22 cellular contexts compared by ENCODE assay signal in genomic region chr17:68809148-68809547, GRCh38.
"Had no signal": no experiment of that assay in that cellular context is flagged by ENCODE, and none has a peak within 500 bp of the region (broad histone marks: within the 10 kb centered on the region; RNA-seq: fewer than 3 reads in every experiment).

No MANE protein-coding gene starts in this region.

- H3K36me3 ChIP-seq: gastrocnemius medialis, neural progenitor cell, stomach, thyroid gland had no signal

- H3K9me3 ChIP-seq: gastrocnemius medialis, stomach, thyroid gland had no signal

- H3K27me3 ChIP-seq: gastrocnemius medialis, neural progenitor cell, stomach, thyroid gland had no signal

- H3K4me1 ChIP-seq: gastrocnemius medialis, neural progenitor cell, parathyroid adenoma, stomach, thyroid gland had no signal

- H3K27ac ChIP-seq: epithelial cell of prostate, gastrocnemius medialis, neural progenitor cell, parathyroid adenoma, thyroid gland had no signal

- ATAC-seq: esophagus mucosa; gastrocnemius medialis; left colon; naive thymus-derived CD4-positive, alpha-beta T cell; stimulated activated effector memory CD8-positive, alpha-beta T cell treated with anti-CD3 and anti-CD28 coated beads, Interleukin-12 subunit alpha, Interleukin-12 subunit beta, amount 100 ng/mL, for 72 hours had no signal

- H3K4me3 ChIP-seq: gastrocnemius medialis, neural progenitor cell, stomach, thyroid gland had no signal

- DNase-seq: cerebellar nuclear complex; effector CD8-positive, alpha-beta T cell; endodermal cell; foreskin fibroblast; gastrocnemius medialis; head of caudate nucleus; hippocampal formation; left colon; mesendoderm; midbrain; naive thymus-derived CD4-positive, alpha-beta T cell; stimulated activated CD4-positive, alpha-beta T cell treated with anti-CD3 and anti-CD28 coated beads, Interleukin-2, amount 100 ng/mL, for 24 hours; stimulated activated CD4-positive, alpha-beta T cell treated with anti-CD3 and anti-CD28 coated beads, Interleukin-4, amount 100 ng/mL, for 24 hours; stimulated activated naive CD4-positive, alpha-beta T cell treated with Interleukin-2 at 50 U/mL for 16 hours; stomach; thyroid gland; trophoblast cell had no signal
